In the genomic region with DNA sequence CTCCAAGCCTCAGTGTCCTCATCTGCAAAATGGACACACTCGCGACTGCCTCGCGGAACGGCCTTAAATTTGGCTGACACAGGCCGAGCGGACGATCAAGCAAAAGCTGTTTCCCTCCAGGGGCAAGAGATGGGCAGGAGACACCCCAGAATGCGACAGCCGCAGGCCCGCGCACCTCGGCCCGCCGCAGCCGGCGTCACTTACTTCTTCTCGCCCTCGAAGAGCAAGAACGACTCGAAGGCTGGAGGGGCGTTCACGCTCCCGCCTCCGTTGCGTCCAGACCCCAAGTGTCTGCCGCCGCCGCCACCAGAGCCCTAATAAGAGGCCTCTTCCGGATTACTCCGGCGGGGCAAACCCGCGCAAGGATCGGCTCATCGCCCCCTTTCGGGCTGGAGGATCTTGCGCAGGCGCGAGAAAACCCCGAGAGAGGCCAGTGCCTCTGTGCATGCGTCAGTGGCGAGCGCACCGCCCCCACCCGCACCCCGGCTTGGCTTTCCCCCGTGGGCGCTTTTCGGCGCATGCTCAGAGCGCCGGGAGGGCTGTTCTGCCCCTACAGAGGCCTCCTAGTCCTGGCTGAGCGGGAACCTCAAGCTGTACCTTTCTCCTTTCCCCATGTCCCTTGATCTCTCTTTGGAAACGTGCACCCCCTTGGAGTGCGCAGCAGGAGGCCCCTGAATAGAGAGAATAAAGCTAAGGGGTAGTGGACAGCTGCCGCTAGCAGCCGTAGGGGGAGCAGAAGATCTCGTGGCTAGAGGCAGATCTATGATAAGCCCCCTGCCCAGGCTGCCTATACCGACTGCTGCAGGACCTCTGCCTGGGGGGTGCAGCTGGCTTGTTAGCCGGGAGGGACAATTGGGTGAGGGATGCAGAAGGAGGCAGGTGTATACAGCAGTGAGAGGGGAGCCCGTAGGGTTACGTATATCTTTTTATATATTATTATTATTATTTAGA, we compare ENCODE assay signal across 8 cellular contexts. TPM values are rescaled to one million over a fixed set of nuclear protein-coding genes. Genes with fewer than 3 reads are reported as not detected.
DNase-seq lines count a peak whose midpoint lies in the region; ATAC-seq and TF ChIP-seq lines count a peak whose summit lies in the region.
"Not testable (repeated sequence)": the region's sequence is repeated elsewhere in the genome, so short reads cannot be mapped to it uniquely, and the experiment has no call there.

No MANE protein-coding gene starts in this region.

- intact Hi-C loops in left cardiac atrium (cut with DNase I): not testable (repeated sequence)

- DNase-seq in NCI-H1436 (lab: John Stamatoyannopoulos, UW): peak; percentile 95
- DNase-seq in T follicular helper cell (ENCODE audit: low read depth): peak; percentile 99
- peak; percentile 93 for DNase-seq in amniotic epithelial cell (ENCODE audit: low read depth)
- DNase-seq in left cardiac atrium: peak; percentile 99
- peak; percentile 98 for DNase-seq in progenitor cell of endocrine pancreas (ENCODE audit: low spot score, unreplicated experiment)
- DNase-seq in ureter (ENCODE audit: low spot score): peak; percentile 97

- peak overlapping the region; percentile 90 for H3K27ac Mint-ChIP-seq in progenitor cell of endocrine pancreas

- TF ChIP-seq POLR2A in GM15510 (IDR thresholded peaks at IDR 0.05; ENCODE audit: borderline replicate concordance, extremely low read depth, insufficient read length): peak; percentile 54

- not testable (repeated sequence) for H3K27me3 Mint-ChIP-seq in progenitor cell of endocrine pancreas

- not testable (repeated sequence) for H3K4me1 Mint-ChIP-seq in progenitor cell of endocrine pancreas (ENCODE audit: low read depth)

- not testable (repeated sequence) for H3K36me3 Mint-ChIP-seq in progenitor cell of endocrine pancreas (ENCODE audit: insufficient read depth)

- H3K4me3 Mint-ChIP-seq in progenitor cell of endocrine pancreas (ENCODE audit: low read depth): peak overlapping the region; percentile 87

- ATAC-seq in HG02870 (IDR thresholded peaks at IDR 0.05; ENCODE audit: unreplicated experiment): peak; percentile 95
- ATAC-seq in left cardiac atrium: peak; percentile 98

- TF ChIP-seq CTCF in progenitor cell of endocrine pancreas (IDR thresholded peaks at IDR 0.05; ENCODE audit: unreplicated experiment): peak; percentile 72

- not testable (repeated sequence) for H3K9me3 Mint-ChIP-seq in progenitor cell of endocrine pancreas (ENCODE audit: low read depth)

RNA-seq across cellular contexts. Expression of gene SPDYE1, which starts 21.4 kb away (rescaled TPM):
- total RNA-seq in left cardiac atrium (not detected), progenitor cell of endocrine pancreas (not detected in 2 replicates), ureter (not detected)

RNA-seq across cellular contexts. Expression of gene DBNL, which starts 25.4 kb away (rescaled TPM):
- 10 to 100 TPM; 42.1 to 48.7 TPM for total RNA-seq in left cardiac atrium
- total RNA-seq in progenitor cell of endocrine pancreas: 68.0 and 68.3 TPM in 2 replicates
- 107 TPM for total RNA-seq in ureter

RNA-seq across cellular contexts. Expression of gene PGAM2, which starts 46.2 kb away (rescaled TPM):
- total RNA-seq in left cardiac atrium (1,000 to 10,000 TPM in 1 of 2 donors, 100 to 1,000 TPM in 1; 799 to 1,159 TPM), progenitor cell of endocrine pancreas (1.8 and 2.5 TPM in 2 replicates), ureter (0.62 TPM)

Comparison
In these comparisons a context has a peak if more than half of its experiments do, and no peak if none do; other contexts are left out.
1. Peak in every context shown above with its lines: DNase-seq and ATAC-seq.
2. RNA of gene PGAM2, which starts 46.2 kb away (total RNA-seq): 799 to 1,159 TPM in left cardiac atrium; 1.8 to 2.5 TPM in progenitor cell of endocrine pancreas and 0.62 TPM in ureter (single experiment); every median in the first group is over 100 times any median in the second.